Comparison of ENCODE assay signal across 9 cellular contexts in the genomic region with DNA sequence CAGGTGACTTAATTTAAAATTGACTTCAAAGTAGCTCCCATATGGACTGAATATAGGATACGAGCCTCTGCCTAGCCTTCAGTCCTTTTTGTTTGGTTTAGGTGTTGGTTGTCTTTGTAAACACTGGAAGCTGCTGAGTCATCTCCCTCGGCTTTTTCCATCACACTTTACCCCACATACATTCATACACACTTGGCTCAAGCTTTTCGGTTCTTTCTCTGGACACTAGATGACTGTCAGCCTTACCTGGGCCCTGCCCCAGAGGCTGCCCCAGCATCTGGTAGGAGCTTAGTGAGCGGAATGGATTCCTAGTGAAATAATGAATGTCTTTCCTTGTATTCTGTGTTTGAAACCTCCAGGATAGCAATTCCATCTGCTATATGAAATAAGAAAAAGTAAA. TPM values are rescaled to one million over a fixed set of nuclear protein-coding genes. Genes with fewer than 3 reads are reported as not detected.
DNase-seq lines count a peak whose midpoint lies in the region; ATAC-seq, FAIRE-seq and TF ChIP-seq lines count a peak whose summit lies in the region.
"Had no signal": no experiment of that assay in that cellular context is flagged by ENCODE, and none has a peak within 500 bp of the region (broad histone marks: within the 10 kb centered on the region; RNA-seq: fewer than 3 reads in every experiment).

No MANE protein-coding gene starts in this region.

- FAIRE-seq in bronchial epithelial cell (lab: Jason Lieb, UNC) = no peak

- in situ Hi-C loops in ACHN (cut with HindIII; ENCODE audit: low pct_ligation_motif_present, low pct_unique_long_range_greater_than_20kb, low sequenced_read_pairs) (no loop called here), GM13977 (cut with MboI; ENCODE audit: low pct_unique_long_range_greater_than_20kb, low sequenced_read_pairs, unreplicated experiment) (no loop called here)

- H3K27me3 ChIP-seq in bronchial epithelial cell (ENCODE audit: control insufficient read depth, insufficient read depth, low read length) = no peaks in the 10 kb centered on the region

- ATAC-seq in GM18858 (IDR thresholded peaks at IDR 0.05; ENCODE audit: unreplicated experiment) = no peak
- no peak for ATAC-seq in GM18519 (IDR thresholded peaks at IDR 0.05; ENCODE audit: low FRiP score, unreplicated experiment)

- peak; percentile 45 for DNase-seq in ACHN
- DNase-seq in LoVo (ENCODE audit: low spot score) = peak; percentile 90
- peak; percentile 98 for DNase-seq in bronchial epithelial cell (ENCODE audit: low read depth)
- peak; percentile 80 to 88 for DNase-seq in lung microvascular endothelial cell (ENCODE audit: low read depth in 2 of 2)
- no peak for DNase-seq in GM13977 (ENCODE audit: low spot score)
- DNase-seq in NCI-H1105 treated with DMSO at 0.1 percent for 48 hours (lab: John Stamatoyannopoulos, UW) = no peak
- DNase-seq: NCI-H1105 had no signal

- no peak overlapping the region for H3K4me3 ChIP-seq in bronchial epithelial cell (ENCODE audit: low read depth, low read length)

- TF ChIP-seq CTCF in bronchial epithelial cell (IDR thresholded peaks at IDR 0.05; ENCODE audit: insufficient read depth, low read length, severe bottlenecking) (no peak), GM13977 (IDR thresholded peaks at IDR 0.05; ENCODE audit: extremely low read depth, insufficient read depth, missing control alignments) (no peak)

- no peaks in the 10 kb centered on the region for H3K36me3 ChIP-seq in bronchial epithelial cell (ENCODE audit: control insufficient read depth, insufficient read depth, low read length)

RNA-seq across cellular contexts. Expression of a gene that starts 52.5 kb away (rescaled TPM):
- total RNA-seq in bronchial epithelial cell = 0.64 and 1.3 TPM in 2 replicates
- total RNA-seq in lung microvascular endothelial cell = 2.4 and 3.1 TPM in 2 replicates

Comparison
In these comparisons a context has a peak if more than half of its experiments do, and no peak if none do; other contexts are left out.
1. DNase-seq: peak in ACHN (single experiment), LoVo (single experiment), bronchial epithelial cell (single experiment) and lung microvascular endothelial cell (2 of 2); none in GM13977 (single experiment) and NCI-H1105 treated with DMSO at 0.1 percent for 48 hours (single experiment).